ENCODE assay signal across 2 cellular contexts in the genomic region with DNA sequence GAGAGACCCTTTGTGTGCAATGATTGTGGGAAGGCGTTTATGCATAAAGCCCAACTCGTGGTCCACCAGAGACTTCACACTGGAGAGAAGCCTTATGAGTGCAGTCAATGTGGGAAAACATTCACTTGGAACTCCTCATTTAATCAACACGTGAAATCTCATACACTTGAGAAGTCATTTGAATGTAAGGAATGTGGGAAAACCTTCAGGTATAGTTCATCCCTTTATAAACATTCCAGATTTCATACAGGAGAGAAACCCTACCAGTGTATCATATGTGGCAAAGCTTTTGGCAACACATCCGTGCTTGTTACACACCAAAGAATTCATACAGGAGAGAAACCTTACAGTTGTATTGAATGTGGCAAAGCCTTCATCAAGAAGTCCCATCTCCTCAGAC.
TF ChIP-seq lines count a peak whose summit lies in the region.

No MANE protein-coding gene starts in this region.

TF ChIP-seq in liver, 16 proteins besides CTCF, POLR2A, EP300 and RAD21:
- TF ChIP-seq FOXA2 (IDR thresholded peaks at IDR 0.05): no peak
- TF ChIP-seq TAF1 (conservative IDR thresholded peaks at IDR 0.05): no peak
- TF ChIP-seq EGR1 (IDR thresholded peaks at IDR 0.05; ENCODE audit: low read depth in 2 of 2): no peak
- TF ChIP-seq, protein P1, sequence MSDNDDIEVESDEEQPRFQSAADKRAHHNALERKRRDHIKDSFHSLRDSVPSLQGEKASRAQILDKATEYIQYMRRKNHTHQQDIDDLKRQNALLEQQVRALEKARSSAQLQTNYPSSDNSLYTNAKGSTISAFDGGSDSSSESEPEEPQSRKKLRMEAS (IDR thresholded peaks at IDR 0.05): no peak
- no peak for TF ChIP-seq NR2F2 (IDR thresholded peaks at IDR 0.05)
- no peak for TF ChIP-seq HNF4G (IDR thresholded peaks at IDR 0.05)
- TF ChIP-seq YY1 (IDR thresholded peaks at IDR 0.05): no peak
- TF ChIP-seq, protein P2, sequence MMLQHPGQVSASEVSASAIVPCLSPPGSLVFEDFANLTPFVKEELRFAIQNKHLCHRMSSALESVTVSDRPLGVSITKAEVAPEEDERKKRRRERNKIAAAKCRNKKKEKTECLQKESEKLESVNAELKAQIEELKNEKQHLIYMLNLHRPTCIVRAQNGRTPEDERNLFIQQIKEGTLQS (IDR thresholded peaks at IDR 0.05): no peak
- no peak for TF ChIP-seq GABPA (IDR thresholded peaks at IDR 0.05 in 1 of 2, conservative IDR thresholded peaks at IDR 0.05 in 1 of 2)

TF ChIP-seq in HepG2, 621 proteins besides CTCF, POLR2A, EP300 and RAD21:
- TF ChIP-seq ERF (CRISPR knock-in tag; IDR thresholded peaks at IDR 0.05) (no peak), ASH2L (IDR thresholded peaks at IDR 0.05; ENCODE audit: insufficient read length, low read depth, low read length) (no peak)
TF ChIP-seq in HepG2: peak in this region for 0.
